8 cellular contexts compared by ENCODE assay signal in the genomic region with DNA sequence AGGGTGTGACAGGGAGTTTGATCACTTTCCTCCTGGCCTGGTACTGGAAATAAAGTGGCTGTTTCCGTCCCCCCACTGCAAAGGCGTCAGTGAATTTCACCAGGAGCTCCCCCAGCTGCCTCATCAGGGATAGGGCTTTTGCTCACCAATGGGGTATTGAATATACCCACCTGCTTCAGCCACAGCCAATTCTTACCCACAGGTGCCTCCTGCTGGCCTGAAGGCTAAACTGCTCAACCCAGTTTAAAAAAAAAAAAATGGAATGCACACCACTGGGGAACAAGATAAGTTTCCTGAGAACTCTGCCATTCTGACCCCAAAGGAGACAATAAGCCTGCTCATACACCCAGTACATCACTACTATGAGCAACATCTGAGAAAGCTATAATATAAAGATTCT.
A peak's percentile ranks its signal among the peaks of the same experiment; 100 is the strongest.
DNase-seq lines count a peak whose midpoint lies in the region; ATAC-seq, FAIRE-seq and TF ChIP-seq lines count a peak whose summit lies in the region.

No MANE protein-coding gene starts in this region.

- peaks cover 2% of the 10 kb centered on the region for H3K36me3 Mint-ChIP-seq in activated T-cell treated with anti-CD3 and anti-CD28 coated beads, Interleukin-2, amount 50 U/mL, for 4 hours (ENCODE audit: insufficient read depth)
- H3K36me3 Mint-ChIP-seq in naive thymus-derived CD4-positive, alpha-beta T cell = peaks cover 0 to 5% (median 3%) of the 10 kb centered on the region in 5 donors

- H3K9me3 Mint-ChIP-seq in activated T-cell treated with anti-CD3 and anti-CD28 coated beads, Interleukin-2, amount 50 U/mL, for 4 hours = peaks cover 8% of the 10 kb centered on the region
- H3K9me3 Mint-ChIP-seq in naive thymus-derived CD4-positive, alpha-beta T cell = peaks cover 0 to 26% (median 9%) of the 10 kb centered on the region in 11 donors

- POLR2A ChIA-PET in naive thymus-derived CD4-positive, alpha-beta T cell (lab: Charles Lee) = interaction anchor here (0.6 kb wide), 1 partner anchor 963 kb away, joined by 3 read pairs; no protein-coding TSS in a partner anchor

- H3K27ac ChIP-seq in brain microvascular endothelial cell (no peak overlapping the region), small intestine (ENCODE audit: low read depth in 1 of 2, low read length in 1 of 2) (no peak overlapping the region)
- no peak overlapping the region for H3K27ac ChIP-seq in naive thymus-derived CD4-positive, alpha-beta T cell (ENCODE audit: low read depth, low read length)

- FAIRE-seq in small intestine (lab: Jason Lieb, UNC) = no peak

- no peaks in the 10 kb centered on the region for H3K36me3 ChIP-seq in brain microvascular endothelial cell (replicated peaks)
- no peaks in the 10 kb centered on the region for H3K36me3 ChIP-seq in small intestine (ENCODE audit: control insufficient read depth in 2 of 2, insufficient read depth in 2 of 2, low read length in 2 of 2)
- no peaks in the 10 kb centered on the region for H3K36me3 ChIP-seq in naive thymus-derived CD4-positive, alpha-beta T cell (ENCODE audit: control insufficient read depth in 2 of 3, insufficient read depth in 3 of 3, low read length in 3 of 3)

- H3K4me3 ChIP-seq in epithelial cell of proximal tubule (ENCODE audit: low read depth, low read length) (no peak overlapping the region), brain microvascular endothelial cell (ENCODE audit: low read depth, low read length) (no peak overlapping the region), small intestine (ENCODE audit: low read depth in 1 of 2, low read length in 2 of 2) (no peak overlapping the region)
- H3K4me3 ChIP-seq in naive thymus-derived CD4-positive, alpha-beta T cell (ENCODE audit: low read length) = no peak overlapping the region

- ATAC-seq in GM19467 (IDR thresholded peaks at IDR 0.05; ENCODE audit: unreplicated experiment) (peak; percentile 45), HG03457 (IDR thresholded peaks at IDR 0.05; ENCODE audit: unreplicated experiment) (peak; percentile 50)
- no peak for ATAC-seq in activated T-cell treated with anti-CD3 and anti-CD28 coated beads, Interleukin-2, amount 50 U/mL, for 4 hours
- ATAC-seq in naive thymus-derived CD4-positive, alpha-beta T cell = no peak

- WGBS in small intestine, 3 donors = 55 to 66% (median 58%) methylated on average over 2 of the region's 2 CpGs

- in situ Hi-C loops in brain microvascular endothelial cell (cut with HindIII; ENCODE audit: low pct_ligation_motif_present, low sequenced_read_pairs) = no loop called here

- DNase-seq in ELF-1 (ENCODE audit: low read depth, low spot score) (peak; percentile 74), epithelial cell of proximal tubule (ENCODE audit: low read depth) (no peak), brain microvascular endothelial cell (no peak), small intestine (no peak)
- no peak for DNase-seq in activated T-cell treated with anti-CD3 and anti-CD28 coated beads, Interleukin-2, amount 50 U/mL, for 4 hours
- no peak for DNase-seq in naive thymus-derived CD4-positive, alpha-beta T cell

- no peaks in the 10 kb centered on the region for H3K4me1 Mint-ChIP-seq in activated T-cell treated with anti-CD3 and anti-CD28 coated beads, Interleukin-2, amount 50 U/mL, for 4 hours (ENCODE audit: low read depth)
- no peaks in the 10 kb centered on the region for H3K4me1 Mint-ChIP-seq in naive thymus-derived CD4-positive, alpha-beta T cell

- H3K27me3 Mint-ChIP-seq in activated T-cell treated with anti-CD3 and anti-CD28 coated beads, Interleukin-2, amount 50 U/mL, for 4 hours (ENCODE audit: low read depth) = peaks cover 27% of the 10 kb centered on the region
- peaks cover 9 to 55% (median 26%) of the 10 kb centered on the region in 5 donors for H3K27me3 Mint-ChIP-seq in naive thymus-derived CD4-positive, alpha-beta T cell

- H3K27me3 ChIP-seq in brain microvascular endothelial cell (replicated peaks) (no peaks in the 10 kb centered on the region), small intestine (ENCODE audit: control insufficient read depth in 2 of 2, insufficient read depth in 2 of 2, low read length in 2 of 2) (no peaks in the 10 kb centered on the region)
- H3K27me3 ChIP-seq in naive thymus-derived CD4-positive, alpha-beta T cell (ENCODE audit: control insufficient read depth in 2 of 2, insufficient read depth in 2 of 2, low read length in 2 of 2) = no peaks in the 10 kb centered on the region

- H3K27ac Mint-ChIP-seq in naive thymus-derived CD4-positive, alpha-beta T cell = no peak overlapping the region

- TF ChIP-seq CTCF in epithelial cell of proximal tubule (conservative IDR thresholded peaks at IDR 0.05; ENCODE audit: low read depth, low read length) (peak; percentile 46), brain microvascular endothelial cell (IDR thresholded peaks at IDR 0.05; ENCODE audit: low read depth, low read length, missing control alignments) (no peak)

- intact Hi-C loops in naive thymus-derived CD4-positive, alpha-beta T cell (cut with micrococcal nuclease) = loop anchor here in 1 of 2 donors (5.0 kb wide), 1 partner anchor 272 kb away; no protein-coding TSS in a partner anchor

- H3K4me1 ChIP-seq in small intestine (ENCODE audit: control insufficient read depth in 2 of 2, insufficient read depth in 1 of 2, low read depth in 1 of 2, low read length in 1 of 2) = no peaks in the 10 kb centered on the region
- H3K4me1 ChIP-seq in naive thymus-derived CD4-positive, alpha-beta T cell (ENCODE audit: control insufficient read depth in 2 of 2, insufficient read depth in 2 of 2, low read length in 2 of 2) = no peaks in the 10 kb centered on the region

- CTCF ChIA-PET in naive thymus-derived CD4-positive, alpha-beta T cell (lab: Charles Lee) = no interaction called here

- H3K4me3 Mint-ChIP-seq in activated T-cell treated with anti-CD3 and anti-CD28 coated beads, Interleukin-2, amount 50 U/mL, for 4 hours = no peak overlapping the region
- H3K4me3 Mint-ChIP-seq in naive thymus-derived CD4-positive, alpha-beta T cell = no peak overlapping the region

- no peaks in the 10 kb centered on the region for H3K9me3 ChIP-seq in small intestine (ENCODE audit: control insufficient read depth, low read depth)
- H3K9me3 ChIP-seq in naive thymus-derived CD4-positive, alpha-beta T cell (ENCODE audit: control insufficient read depth in 2 of 3, low read length in 3 of 3) = peaks cover 0 to 8% (median 0%) of the 10 kb centered on the region in 3 experiments

Comparison
In these comparisons a context has a peak if more than half of its experiments do, and no peak if none do; other contexts are left out.
1. ATAC-seq: peak in GM19467 (single experiment) and HG03457 (single experiment); none in activated T-cell treated with anti-CD3 and anti-CD28 coated beads, Interleukin-2, amount 50 U/mL, for 4 hours (0 of 2) and naive thymus-derived CD4-positive, alpha-beta T cell (single experiment).